In genomic region chr20:39036011-39036410, GRCh38 we compare ENCODE assay signal across 24 cellular contexts.
DNase-seq lines count a peak whose midpoint lies in the region; ATAC-seq and TF ChIP-seq lines count a peak whose summit lies in the region.
"Had no signal": no experiment of that assay in that cellular context is flagged by ENCODE, and none has a peak within 500 bp of the region (broad histone marks: within the 10 kb centered on the region; RNA-seq: fewer than 3 reads in every experiment).

No MANE protein-coding gene starts in this region.

- no TSS peak for BruUV-seq in OCI-LY7 (replicated peaks; lab: Mats Ljungman, UMichigan)

- H3K9me3 Mint-ChIP-seq in CD4-positive, CD25-positive, alpha-beta regulatory T cell: no peaks in the 10 kb centered on the region
- no peaks in the 10 kb centered on the region for H3K9me3 Mint-ChIP-seq in natural killer cell
- H3K9me3 Mint-ChIP-seq: activated CD4-positive, alpha-beta memory T cell treated with anti-CD3 and anti-CD28 coated beads for 36 hours; activated naive CD4-positive, alpha-beta T cell treated with anti-CD3 and anti-CD28 coated beads, Interleukin-2, amount 10 ng/mL, durations not matched to agents 7 days and 5 days; activated T-cell treated with anti-CD3 and anti-CD28 coated beads, Interleukin-2, amount 50 U/mL, for 24 hours; CD8-positive, alpha-beta T cell; dendritic cell treated with granulocyte-macrophage colony-stimulating factor and Interleukin-4, amounts not matched to agents 40 ng/mL and 50 ng/mL, for 4 days; naive B cell had no signal

- TF ChIP-seq POLR2A in sigmoid colon (IDR thresholded peaks at IDR 0.05): no peak

- 99 to 100% methylated on average over 1 of the region's 1 CpG for WGBS in sigmoid colon, 2 donors

- no peak overlapping the region for H3K4me3 Mint-ChIP-seq in CD4-positive, CD25-positive, alpha-beta regulatory T cell
- H3K4me3 Mint-ChIP-seq in natural killer cell: no peak overlapping the region
- H3K4me3 Mint-ChIP-seq: activated CD4-positive, alpha-beta memory T cell treated with anti-CD3 and anti-CD28 coated beads for 36 hours; activated naive CD4-positive, alpha-beta T cell treated with anti-CD3 and anti-CD28 coated beads, Interleukin-2, amount 10 ng/mL, durations not matched to agents 7 days and 5 days; activated T-cell treated with anti-CD3 and anti-CD28 coated beads, Interleukin-2, amount 50 U/mL, for 24 hours; CD8-positive, alpha-beta T cell; dendritic cell treated with granulocyte-macrophage colony-stimulating factor and Interleukin-4, amounts not matched to agents 40 ng/mL and 50 ng/mL, for 4 days; naive B cell had no signal

- CTCF ChIA-PET in OCI-LY7 (lab: Charles Lee; ENCODE audit: unreplicated experiment): no interaction called here

- TF ChIP-seq CTCF in fibroblast of lung (conservative IDR thresholded peaks at IDR 0.05 in 1 of 2, IDR thresholded peaks at IDR 0.05 in 1 of 2; ENCODE audit: low read depth in 1 of 2, low read length in 2 of 2): no peak
- no peak for TF ChIP-seq CTCF in sigmoid colon (IDR thresholded peaks at IDR 0.05)
- TF ChIP-seq CTCF in OCI-LY7 (conservative IDR thresholded peaks at IDR 0.05; ENCODE audit: low read length): no peak
- TF ChIP-seq CTCF in natural killer cell (IDR thresholded peaks at IDR 0.05): no peak

- H3K36me3 Mint-ChIP-seq in CD4-positive, CD25-positive, alpha-beta regulatory T cell: peaks cover 34% of the 10 kb centered on the region
- H3K36me3 Mint-ChIP-seq in natural killer cell: peaks cover 18% of the 10 kb centered on the region

- H3K27ac ChIP-seq in CD4-positive, CD25-positive, alpha-beta regulatory T cell (ENCODE audit: insufficient read depth, low read length, poor library complexity, severe bottlenecking): no peak overlapping the region
- H3K27ac ChIP-seq in fibroblast of lung (ENCODE audit: insufficient read depth, low read length): peak overlapping the region; percentile 82
- H3K27ac ChIP-seq in sigmoid colon: peak overlapping the region; percentile 66 to 88 (median 86)
- no peak overlapping the region for H3K27ac ChIP-seq in OCI-LY7 (ENCODE audit: low read depth, low read length, poor library complexity, severe bottlenecking)
- H3K27ac ChIP-seq: body of pancreas, epithelial cell of prostate, lower lobe of right lung, pancreas, SK-N-MC had no signal

- no peaks in the 10 kb centered on the region for H3K4me1 Mint-ChIP-seq in CD4-positive, CD25-positive, alpha-beta regulatory T cell
- H3K4me1 Mint-ChIP-seq in natural killer cell: no peaks in the 10 kb centered on the region
- H3K4me1 Mint-ChIP-seq: activated naive CD4-positive, alpha-beta T cell treated with anti-CD3 and anti-CD28 coated beads, Interleukin-2, amount 10 ng/mL, durations not matched to agents 7 days and 5 days; naive B cell had no signal

- no peaks in the 10 kb centered on the region for H3K9me2 ChIP-seq in OCI-LY7 (ENCODE audit: insufficient read depth, low read length)

- no peaks in the 10 kb centered on the region for H3K9me3 ChIP-seq in CD4-positive, CD25-positive, alpha-beta regulatory T cell (ENCODE audit: control insufficient read depth in 2 of 2, low read length in 2 of 2)
- H3K9me3 ChIP-seq in fibroblast of lung (ENCODE audit: control insufficient read depth, insufficient read depth, low read depth, low read length) (no peaks in the 10 kb centered on the region), sigmoid colon (no peaks in the 10 kb centered on the region), OCI-LY7 (ENCODE audit: low read length) (no peaks in the 10 kb centered on the region)
- H3K9me3 ChIP-seq: body of pancreas, heart left ventricle, lower lobe of right lung, pancreas had no signal

- H3K79me2 ChIP-seq in fibroblast of lung (ENCODE audit: control insufficient read depth, insufficient read depth, low read length) (no peaks in the 10 kb centered on the region), OCI-LY7 (ENCODE audit: insufficient read depth, low read depth, low read length) (no peaks in the 10 kb centered on the region)

- POLR2A ChIA-PET in OCI-LY7 (lab: Charles Lee): no interaction called here

- H4K20me1 ChIP-seq in fibroblast of lung (ENCODE audit: control insufficient read depth, extremely low read depth, insufficient read depth, low read length): no peaks in the 10 kb centered on the region
- H4K20me1 ChIP-seq in OCI-LY7 (ENCODE audit: insufficient read depth, low read length): no peaks in the 10 kb centered on the region

- no peak for DNase-seq in CD4-positive, CD25-positive, alpha-beta regulatory T cell
- DNase-seq in astrocyte of the hippocampus (ENCODE audit: low read depth, low spot score) (peak; percentile 29), fibroblast of lung (ENCODE audit: low read depth in 2 of 2) (peak; percentile 54 to 66), sigmoid colon (no peak), OCI-LY7 (ENCODE audit: low spot score) (no peak), natural killer cell (no peak)
- DNase-seq in effector CD8-positive, alpha-beta T cell (lab: John Stamatoyannopoulos, UW): no peak
- DNase-seq in activated CD4-positive, alpha-beta T cell treated with anti-CD3 and anti-CD28 coated beads for 1 hour: no peak
- DNase-seq: activated CD4-positive, alpha-beta memory T cell treated with anti-CD3 and anti-CD28 coated beads for 36 hours; activated naive CD4-positive, alpha-beta T cell treated with anti-CD3 and anti-CD28 coated beads, Interleukin-2, amount 10 ng/mL, durations not matched to agents 7 days and 5 days; body of pancreas; CD8-positive, alpha-beta T cell; heart left ventricle; lower lobe of right lung; naive B cell; NCI-H1694 treated with DMSO at 0.1 percent for 48 hours; NCI-H345; pancreas; stimulated activated CD4-positive, alpha-beta T cell treated with anti-CD3 and anti-CD28 coated beads, Interleukin-1b, Interleukin-23, amount 100 ng/mL, for 48 hours had no signal

- H2AFZ ChIP-seq in fibroblast of lung (ENCODE audit: low read length): no peak overlapping the region
- no peak overlapping the region for H2AFZ ChIP-seq in OCI-LY7 (ENCODE audit: low read length)

- no peak for TF ChIP-seq EP300 in sigmoid colon (IDR thresholded peaks at IDR 0.05)

- peak overlapping the region; percentile 48 for H3K4me2 ChIP-seq in fibroblast of lung (ENCODE audit: extremely low read depth, insufficient read depth, low read length)
- H3K4me2 ChIP-seq in OCI-LY7 (ENCODE audit: low read length): no peak overlapping the region

- H3K4me1 ChIP-seq in CD4-positive, CD25-positive, alpha-beta regulatory T cell (ENCODE audit: control insufficient read depth, insufficient read depth, low read length, poor library complexity, severe bottlenecking): no peaks in the 10 kb centered on the region
- H3K4me1 ChIP-seq in fibroblast of lung (ENCODE audit: control insufficient read depth, extremely low read depth, insufficient read depth, low read length) (peaks cover 8% of the 10 kb centered on the region), sigmoid colon (peaks cover 0 to 41% (median 17%) of the 10 kb centered on the region in 4 donors), OCI-LY7 (ENCODE audit: insufficient read depth, low read length, poor library complexity, severe bottlenecking) (no peaks in the 10 kb centered on the region)
- H3K4me1 ChIP-seq: body of pancreas, heart left ventricle, lower lobe of right lung, pancreas had no signal

- H3K27me3 Mint-ChIP-seq in CD4-positive, CD25-positive, alpha-beta regulatory T cell: no peaks in the 10 kb centered on the region
- no peaks in the 10 kb centered on the region for H3K27me3 Mint-ChIP-seq in natural killer cell (ENCODE audit: low read depth in 2 of 2)
- H3K27me3 Mint-ChIP-seq: activated CD4-positive, alpha-beta memory T cell treated with anti-CD3 and anti-CD28 coated beads for 36 hours; activated naive CD4-positive, alpha-beta T cell treated with anti-CD3 and anti-CD28 coated beads, Interleukin-2, amount 10 ng/mL, durations not matched to agents 7 days and 5 days; activated T-cell treated with anti-CD3 and anti-CD28 coated beads, Interleukin-2, amount 50 U/mL, for 24 hours; dendritic cell treated with granulocyte-macrophage colony-stimulating factor and Interleukin-4, amounts not matched to agents 40 ng/mL and 50 ng/mL, for 4 days; naive B cell had no signal

- no peaks in the 10 kb centered on the region for H3K27me3 ChIP-seq in CD4-positive, CD25-positive, alpha-beta regulatory T cell (ENCODE audit: control insufficient read depth, insufficient read depth, low read length)
- H3K27me3 ChIP-seq in fibroblast of lung (ENCODE audit: control insufficient read depth, insufficient read depth, low read length): no peaks in the 10 kb centered on the region
- H3K27me3 ChIP-seq in sigmoid colon: no peaks in the 10 kb centered on the region
- H3K27me3 ChIP-seq: body of pancreas, heart left ventricle, pancreas had no signal

- H3K9ac ChIP-seq in fibroblast of lung (ENCODE audit: insufficient read depth, low read length): peak overlapping the region; percentile 39

- intact Hi-C loops in sigmoid colon (cut with DNase I): no loop called here
- intact Hi-C loops in OCI-LY7 (cut with micrococcal nuclease; ENCODE audit: unreplicated experiment): no loop called here
- intact Hi-C loops in natural killer cell (cut with micrococcal nuclease): no loop called here

- ATAC-seq in CD4-positive, CD25-positive, alpha-beta regulatory T cell (ENCODE audit: low read depth in 2 of 2): no peak
- ATAC-seq in natural killer cell: no peak
- ATAC-seq: body of pancreas; CD8-positive, alpha-beta T cell; heart left ventricle; K562; lower lobe of right lung; pancreas had no signal

- no peak overlapping the region for H3K4me3 ChIP-seq in CD4-positive, CD25-positive, alpha-beta regulatory T cell (ENCODE audit: low read depth, low read length)
- no peak overlapping the region for H3K4me3 ChIP-seq in fibroblast of lung (replicated peaks in 1 of 4; ENCODE audit: control extremely low read depth in 1 of 4, insufficient read depth in 1 of 4, low read depth in 3 of 4, low read length in 4 of 4)
- no peak overlapping the region for H3K4me3 ChIP-seq in sigmoid colon
- H3K4me3 ChIP-seq in OCI-LY7 (ENCODE audit: low read depth, low read length, poor library complexity, severe bottlenecking): no peak overlapping the region
- H3K4me3 ChIP-seq: body of pancreas, heart left ventricle, K562, lower lobe of right lung, pancreas, SK-N-MC had no signal

- H3K36me3 ChIP-seq in CD4-positive, CD25-positive, alpha-beta regulatory T cell (ENCODE audit: control insufficient read depth, insufficient read depth, low read length): peaks cover 72% of the 10 kb centered on the region
- H3K36me3 ChIP-seq in fibroblast of lung (ENCODE audit: control insufficient read depth, insufficient read depth, low read length) (peaks cover 6% of the 10 kb centered on the region), sigmoid colon (peaks cover 4 to 88% (median 39%) of the 10 kb centered on the region in 4 donors), OCI-LY7 (ENCODE audit: insufficient read depth, low read length) (peaks cover 67% of the 10 kb centered on the region)

- peak overlapping the region in 2 of 3 donors; percentile 48 to 66 for H3K27ac Mint-ChIP-seq in CD4-positive, CD25-positive, alpha-beta regulatory T cell
- no peak overlapping the region for H3K27ac Mint-ChIP-seq in natural killer cell
- H3K27ac Mint-ChIP-seq: activated CD4-positive, alpha-beta memory T cell treated with anti-CD3 and anti-CD28 coated beads for 36 hours; activated naive CD4-positive, alpha-beta T cell treated with anti-CD3 and anti-CD28 coated beads, Interleukin-2, amount 10 ng/mL, durations not matched to agents 7 days and 5 days; activated T-cell treated with anti-CD3 and anti-CD28 coated beads, Interleukin-2, amount 50 U/mL, for 24 hours; CD8-positive, alpha-beta T cell; dendritic cell treated with granulocyte-macrophage colony-stimulating factor and Interleukin-4, amounts not matched to agents 40 ng/mL and 50 ng/mL, for 4 days had no signal

Comparison
In these comparisons a context has a peak if more than half of its experiments do, and no peak if none do; other contexts are left out.
1. DNase-seq: peak in astrocyte of the hippocampus (single experiment) and fibroblast of lung (2 of 2); none in CD4-positive, CD25-positive, alpha-beta regulatory T cell (0 of 3), sigmoid colon (single experiment), effector CD8-positive, alpha-beta T cell (single experiment), activated CD4-positive, alpha-beta T cell treated with anti-CD3 and anti-CD28 coated beads for 1 hour (single experiment), OCI-LY7 (single experiment) and natural killer cell (single experiment).
2. H3K27ac ChIP-seq: peak in fibroblast of lung (single experiment) and sigmoid colon (4 of 4); none in CD4-positive, CD25-positive, alpha-beta regulatory T cell (single experiment) and OCI-LY7 (single experiment).
3. H3K27ac Mint-ChIP-seq: peak in CD4-positive, CD25-positive, alpha-beta regulatory T cell (2 of 3); none in natural killer cell (0 of 2).